ENCODE assay signal across 19 cellular contexts in genomic region chr16:65666132-65666869, GRCh38.
DNase-seq lines count a peak whose midpoint lies in the region; ATAC-seq and TF ChIP-seq lines count a peak whose summit lies in the region.
"Had no signal": no experiment of that assay in that cellular context is flagged by ENCODE, and none has a peak within 500 bp of the region (broad histone marks: within the 10 kb centered on the region; RNA-seq: fewer than 3 reads in every experiment).

No MANE protein-coding gene starts in this region.

- peak overlapping the region; percentile 50 for H2BK5ac ChIP-seq in trophoblast cell (ENCODE audit: low read depth, low read length, poor library complexity)

- H3K36me3 Mint-ChIP-seq in activated CD8-positive, alpha-beta T cell treated with anti-CD3 and anti-CD28 coated beads, Interleukin-2, amount 10 ng/mL, durations not matched to agents 7 days and 5 days (ENCODE audit: low read depth): no peaks in the 10 kb centered on the region
- H3K36me3 Mint-ChIP-seq: activated naive CD8-positive, alpha-beta T cell treated with anti-CD3 and anti-CD28 coated beads for 36 hours; CD4-positive, alpha-beta memory T cell; stimulated activated memory B cell treated with anti-CD40 and anti-IgM and Interleukin-4, amounts not matched to agents 10 μg/mL and 1 μg/mL and 100 μg/mL, for 72 hours had no signal

- H3K79me2 ChIP-seq in trophoblast cell (ENCODE audit: control insufficient read depth, insufficient read depth, low read length, poor library complexity): no peaks in the 10 kb centered on the region

- DNase-seq in amniotic epithelial cell (ENCODE audit: low read depth) (peak; percentile 42), trophoblast cell (no peak), NCI-H69 (lab: John Stamatoyannopoulos, UW) (no peak), NCI-H1930 (lab: John Stamatoyannopoulos, UW) (no peak), activated T-cell treated with anti-CD3 and anti-CD28 coated beads for 4 hours (no peak)
- DNase-seq in activated CD8-positive, alpha-beta T cell treated with anti-CD3 and anti-CD28 coated beads, Interleukin-2, amount 10 ng/mL, durations not matched to agents 7 days and 5 days: no peak
- DNase-seq: activated naive CD8-positive, alpha-beta T cell treated with anti-CD3 and anti-CD28 coated beads for 36 hours; CD4-positive, alpha-beta memory T cell; left ventricle myocardium inferior; mucosa of descending colon; occipital lobe; PC-9; right cardiac atrium had no signal

- peak overlapping the region; percentile 86 for H4K91ac ChIP-seq in trophoblast cell (ENCODE audit: low read depth, low read length)

- no peaks in the 10 kb centered on the region for H3K4me1 ChIP-seq in HEK293 (ENCODE audit: control insufficient read depth, insufficient read depth, low read length)
- H3K4me1 ChIP-seq in trophoblast cell (ENCODE audit: control insufficient read depth in 1 of 2, insufficient read depth in 2 of 2, low read length in 2 of 2): peaks cover 2 to 13% of the 10 kb centered on the region in 2 experiments
- H3K4me1 ChIP-seq: left ventricle myocardium inferior had no signal

- H3K4me1 Mint-ChIP-seq in activated CD8-positive, alpha-beta T cell treated with anti-CD3 and anti-CD28 coated beads, Interleukin-2, amount 10 ng/mL, durations not matched to agents 7 days and 5 days (ENCODE audit: low read depth): no peaks in the 10 kb centered on the region
- H3K4me1 Mint-ChIP-seq: activated naive CD8-positive, alpha-beta T cell treated with anti-CD3 and anti-CD28 coated beads for 36 hours; stimulated activated memory B cell treated with anti-CD40 and anti-IgM and Interleukin-4, amounts not matched to agents 10 μg/mL and 1 μg/mL and 100 μg/mL, for 72 hours had no signal

- no peak overlapping the region for H3K23ac ChIP-seq in trophoblast cell (ENCODE audit: low read length)

- peaks cover 21% of the 10 kb centered on the region for H3K79me1 ChIP-seq in trophoblast cell (ENCODE audit: low read length)

- H3K36me3 ChIP-seq in HEK293 (ENCODE audit: control insufficient read depth in 2 of 2, insufficient read depth in 1 of 2, low read length in 2 of 2) (no peaks in the 10 kb centered on the region), trophoblast cell (ENCODE audit: control insufficient read depth in 1 of 2, insufficient read depth in 2 of 2, low read length in 2 of 2) (no peaks in the 10 kb centered on the region)
- H3K36me3 ChIP-seq: cardiac muscle cell, left ventricle myocardium inferior, thoracic aorta had no signal

- WGBS in trophoblast cell (ENCODE audit: extremely low coverage, insufficient coverage, insufficient read length): no CpG with 5 or more reads among the region's 10 CpGs

- no peak overlapping the region for H4K12ac ChIP-seq in trophoblast cell (ENCODE audit: low read depth, low read length)

- H3K9me3 ChIP-seq in HEK293 (ENCODE audit: control insufficient read depth, insufficient read depth, low read depth, low read length) (no peaks in the 10 kb centered on the region), trophoblast cell (ENCODE audit: insufficient read depth, low read depth, low read length) (no peaks in the 10 kb centered on the region)
- H3K9me3 ChIP-seq: thoracic aorta had no signal

- H3K4me3 Mint-ChIP-seq in activated CD8-positive, alpha-beta T cell treated with anti-CD3 and anti-CD28 coated beads, Interleukin-2, amount 10 ng/mL, durations not matched to agents 7 days and 5 days: no peak overlapping the region
- H3K4me3 Mint-ChIP-seq: activated naive CD8-positive, alpha-beta T cell treated with anti-CD3 and anti-CD28 coated beads for 36 hours; activated T-helper 1 cell treated with anti-CD3 and anti-CD28 coated beads, Interleukin-12 subunit alpha, Interleukin-12 subunit beta, Interleukin-2, Interleukin-4 antibody, amounts not matched to agents 30 ng/mL and 10 ng/mL and 1 ng/mL, durations not matched to agents 14 hours and 24 hours and 36 hours; CD4-positive, alpha-beta memory T cell; stimulated activated memory B cell treated with anti-CD40 and anti-IgM and Interleukin-4, amounts not matched to agents 10 μg/mL and 1 μg/mL and 100 μg/mL, for 72 hours had no signal

- H2AFZ ChIP-seq in trophoblast cell (ENCODE audit: insufficient read depth, low read length, poor library complexity): no peak overlapping the region
- H2AFZ ChIP-seq: PC-9 had no signal

- no peak overlapping the region for H3K27ac ChIP-seq in HEK293 (ENCODE audit: extremely low read depth, low read depth, low read length)
- no peak overlapping the region for H3K27ac ChIP-seq in trophoblast cell (ENCODE audit: low read depth, low read length)
- H3K27ac ChIP-seq: cardiac muscle cell, left ventricle myocardium inferior, PC-9, thoracic aorta had no signal

- H2AK5ac ChIP-seq in trophoblast cell (ENCODE audit: low read length): peak overlapping the region; percentile 31

- no peak overlapping the region for H3K4me2 ChIP-seq in trophoblast cell (ENCODE audit: low read length)
- H3K4me2 ChIP-seq: PC-9 had no signal

- no peaks in the 10 kb centered on the region for H3K27me3 ChIP-seq in trophoblast cell (ENCODE audit: insufficient read depth, low read length)
- H3K27me3 ChIP-seq: cardiac muscle cell had no signal

- ATAC-seq in esophagus mucosa: peak; percentile 98
- no peak for ATAC-seq in activated CD8-positive, alpha-beta T cell treated with anti-CD3 and anti-CD28 coated beads, Interleukin-2, amount 10 ng/mL, durations not matched to agents 7 days and 5 days
- ATAC-seq: mucosa of descending colon; right cardiac atrium; stimulated activated memory B cell treated with anti-CD40 and anti-IgM and Interleukin-4, amounts not matched to agents 10 μg/mL and 1 μg/mL and 100 μg/mL, for 72 hours had no signal

- H3K9ac ChIP-seq in trophoblast cell (ENCODE audit: low read length): no peak overlapping the region

- H3K4ac ChIP-seq in trophoblast cell (ENCODE audit: low read depth, low read length): peak overlapping the region; percentile 17

- H3K14ac ChIP-seq in trophoblast cell (ENCODE audit: low read length): peak overlapping the region; percentile 14

- no peaks in the 10 kb centered on the region for H3K9me3 Mint-ChIP-seq in activated CD8-positive, alpha-beta T cell treated with anti-CD3 and anti-CD28 coated beads, Interleukin-2, amount 10 ng/mL, durations not matched to agents 7 days and 5 days (ENCODE audit: insufficient read depth)

- H3K18ac ChIP-seq in trophoblast cell (ENCODE audit: low read length): peak overlapping the region; percentile 56

- POLR2A ChIA-PET in HEK293 (lab: Yijun Ruan, JAX): no interaction called here
- POLR2A ChIA-PET in activated CD8-positive, alpha-beta T cell treated with anti-CD3 and anti-CD28 coated beads, Interleukin-2, amount 10 ng/mL, durations not matched to agents 7 days and 5 days (lab: Charles Lee): no interaction called here

- H3K4me3 ChIP-seq in HEK293 (ENCODE audit: low read depth, low read length): no peak overlapping the region
- no peak overlapping the region for H3K4me3 ChIP-seq in trophoblast cell (ENCODE audit: low read depth, low read length)
- H3K4me3 ChIP-seq: cardiac muscle cell, left ventricle myocardium inferior, mucosa of descending colon, PC-9, thoracic aorta had no signal

- no peaks in the 10 kb centered on the region for H3K27me3 Mint-ChIP-seq in activated CD8-positive, alpha-beta T cell treated with anti-CD3 and anti-CD28 coated beads, Interleukin-2, amount 10 ng/mL, durations not matched to agents 7 days and 5 days (ENCODE audit: low read depth)
- H3K27me3 Mint-ChIP-seq: activated naive CD8-positive, alpha-beta T cell treated with anti-CD3 and anti-CD28 coated beads for 36 hours; stimulated activated memory B cell treated with anti-CD40 and anti-IgM and Interleukin-4, amounts not matched to agents 10 μg/mL and 1 μg/mL and 100 μg/mL, for 72 hours had no signal

- no peak for TF ChIP-seq CTCF in HEK293 (tag by site-specific recombination; IDR thresholded peaks at IDR 0.05)

- no peak overlapping the region for H3K27ac Mint-ChIP-seq in activated CD8-positive, alpha-beta T cell treated with anti-CD3 and anti-CD28 coated beads, Interleukin-2, amount 10 ng/mL, durations not matched to agents 7 days and 5 days
- H3K27ac Mint-ChIP-seq: activated naive CD8-positive, alpha-beta T cell treated with anti-CD3 and anti-CD28 coated beads for 36 hours; activated T-helper 1 cell treated with anti-CD3 and anti-CD28 coated beads, Interleukin-12 subunit alpha, Interleukin-12 subunit beta, Interleukin-2, Interleukin-4 antibody, amounts not matched to agents 30 ng/mL and 10 ng/mL and 1 ng/mL, durations not matched to agents 14 hours and 24 hours and 36 hours; CD4-positive, alpha-beta memory T cell; stimulated activated memory B cell treated with anti-CD40 and anti-IgM and Interleukin-4, amounts not matched to agents 10 μg/mL and 1 μg/mL and 100 μg/mL, for 72 hours had no signal

- peak overlapping the region; percentile 77 for H2BK120ac ChIP-seq in trophoblast cell (ENCODE audit: insufficient read depth, low read length, poor library complexity)

- CTCF ChIA-PET in HEK293 (lab: Yijun Ruan, JAX): interaction anchor here (0.6 to 0.9 kb wide), 2 partner anchors 14 to 549 kb away, joined by 3 to 4 read pairs; no protein-coding TSS in a partner anchor
- CTCF ChIA-PET in activated CD8-positive, alpha-beta T cell treated with anti-CD3 and anti-CD28 coated beads, Interleukin-2, amount 10 ng/mL, durations not matched to agents 7 days and 5 days (lab: Charles Lee): no interaction called here

- peak overlapping the region; percentile 88 for H2BK12ac ChIP-seq in trophoblast cell (ENCODE audit: low read length)

- peak overlapping the region; percentile 64 for H4K8ac ChIP-seq in trophoblast cell (ENCODE audit: low read depth, low read length)

TF ChIP-seq in HEK293, 187 proteins besides CTCF, POLR2A, EP300 and RAD21:
- no peak for TF ChIP-seq ZNF311 (tag by site-specific recombination; IDR thresholded peaks at IDR 0.05; ENCODE audit: borderline replicate concordance)
- TF ChIP-seq SCRT2 (tag by site-specific recombination; IDR thresholded peaks at IDR 0.05): peak; percentile 54; the same call in 1 of the 2 replicates
- no peak for TF ChIP-seq ZNF155 (tag by site-specific recombination; IDR thresholded peaks at IDR 0.05)
